Comparison of ENCODE assay signal across 16 cellular contexts in genomic region chr1:13756557-13757315, GRCh38. TPM values are rescaled to one million over a fixed set of nuclear protein-coding genes. Genes with fewer than 3 reads are reported as not detected.
DNase-seq lines count a peak whose midpoint lies in the region; ATAC-seq and TF ChIP-seq lines count a peak whose summit lies in the region.
"Had no signal": no experiment of that assay in that cellular context is flagged by ENCODE, and none has a peak within 500 bp of the region (broad histone marks: within the 10 kb centered on the region; RNA-seq: fewer than 3 reads in every experiment).

No MANE protein-coding gene starts in this region.

- H3K36me3 ChIP-seq in endocrine pancreas (ENCODE audit: control insufficient read depth, insufficient read depth, low read length), result no peaks in the 10 kb centered on the region
- H3K36me3 ChIP-seq in gastrocnemius medialis, result no peaks in the 10 kb centered on the region
- H3K36me3 ChIP-seq: tibial nerve had no signal

- H3K27ac ChIP-seq in gastrocnemius medialis, result peak overlapping the region; percentile 71 to 97 (median 90)
- H3K27ac ChIP-seq: parathyroid adenoma, tibial nerve had no signal

- intact Hi-C loops in gastrocnemius medialis (cut with DNase I; ENCODE audit: low total_unique reads), result no loop called here
- intact Hi-C loops in activated T-helper 1 cell treated with anti-CD3 and anti-CD28 coated beads, Interleukin-12 subunit alpha, Interleukin-12 subunit beta, Interleukin-2, Interleukin-4 antibody, amounts not matched to agents 30 ng/mL and 10 ng/mL and 1 ng/mL, durations not matched to agents 14 hours and 24 hours and 36 hours (cut with micrococcal nuclease), result no loop called here

- DNase-seq in NCI-H345 (lab: John Stamatoyannopoulos, UW) (peak; percentile 23), NCI-H345 treated with DMSO at 0.1 percent for 48 hours (lab: John Stamatoyannopoulos, UW; ENCODE audit: unreplicated experiment) (no peak), NCI-H82 (lab: John Stamatoyannopoulos, UW) (peak; percentile 49), gastrocnemius medialis (no peak), NCI-H2196 treated with DMSO at 0.1 percent for 48 hours (lab: John Stamatoyannopoulos, UW; ENCODE audit: unreplicated experiment) (no peak), DMS 273 (lab: John Stamatoyannopoulos, UW; ENCODE audit: unreplicated experiment) (no peak)
- no peak for DNase-seq in activated T-helper 1 cell treated with anti-CD3 and anti-CD28 coated beads, Interleukin-12 subunit alpha, Interleukin-12 subunit beta, Interleukin-2, Interleukin-4 antibody, amounts not matched to agents 30 ng/mL and 10 ng/mL and 1 ng/mL, durations not matched to agents 14 hours and 24 hours and 36 hours (ENCODE audit: low spot score)
- DNase-seq: activated CD4-positive, alpha-beta T cell treated with anti-CD3 and anti-CD28 coated beads, Interleukin-2, amount 50 U/mL, for 1 hour; anterior cingulate cortex; GF-D8; H7; Kasumi-1; NCI-H446 treated with DMSO at 0.1 percent for 48 hours had no signal

- no peak overlapping the region for H3K4me3 Mint-ChIP-seq in activated T-helper 1 cell treated with anti-CD3 and anti-CD28 coated beads, Interleukin-12 subunit alpha, Interleukin-12 subunit beta, Interleukin-2, Interleukin-4 antibody, amounts not matched to agents 30 ng/mL and 10 ng/mL and 1 ng/mL, durations not matched to agents 14 hours and 24 hours and 36 hours

- in situ Hi-C loops in gastrocnemius medialis (cut with MboI; ENCODE audit: low sequenced_read_pairs in 4 of 4), result loop anchor here in 1 of 4 donors (10.0 kb wide), 1 partner anchor 48 kb away; no protein-coding TSS in a partner anchor

- no peaks in the 10 kb centered on the region for H3K27me3 ChIP-seq in endocrine pancreas (ENCODE audit: control insufficient read depth, insufficient read depth, low read length)
- H3K27me3 ChIP-seq in gastrocnemius medialis, result no peaks in the 10 kb centered on the region
- H3K27me3 ChIP-seq: tibial nerve had no signal

- TF ChIP-seq POLR2A in gastrocnemius medialis (IDR thresholded peaks at IDR 0.05), result no peak

- peak overlapping the region; percentile 41 for H3K4me3 ChIP-seq in endocrine pancreas (ENCODE audit: control insufficient read depth, insufficient read depth, low read length)
- peak overlapping the region in 1 of 4 donors; percentile 15 for H3K4me3 ChIP-seq in gastrocnemius medialis
- H3K4me3 ChIP-seq: tibial nerve had no signal

- peaks cover 13% of the 10 kb centered on the region for H3K4me1 ChIP-seq in endocrine pancreas (ENCODE audit: control insufficient read depth, insufficient read depth, low read length)
- H3K4me1 ChIP-seq in gastrocnemius medialis, result peaks cover 96% of the 10 kb centered on the region in 2 donors

- no peaks in the 10 kb centered on the region for H3K9me3 Mint-ChIP-seq in activated T-helper 1 cell treated with anti-CD3 and anti-CD28 coated beads, Interleukin-12 subunit alpha, Interleukin-12 subunit beta, Interleukin-2, Interleukin-4 antibody, amounts not matched to agents 30 ng/mL and 10 ng/mL and 1 ng/mL, durations not matched to agents 14 hours and 24 hours and 36 hours

- H3K27ac Mint-ChIP-seq in activated T-helper 1 cell treated with anti-CD3 and anti-CD28 coated beads, Interleukin-12 subunit alpha, Interleukin-12 subunit beta, Interleukin-2, Interleukin-4 antibody, amounts not matched to agents 30 ng/mL and 10 ng/mL and 1 ng/mL, durations not matched to agents 14 hours and 24 hours and 36 hours, result no peak overlapping the region

- H3K9ac ChIP-seq in endocrine pancreas (ENCODE audit: control insufficient read depth, insufficient read depth, low read length), result no peak overlapping the region
- H3K9ac ChIP-seq: parathyroid adenoma had no signal

- TF ChIP-seq CTCF in gastrocnemius medialis (IDR thresholded peaks at IDR 0.05 in 4 of 5, conservative IDR thresholded peaks at IDR 0.05 in 1 of 5), result no peak

- peaks cover 15% of the 10 kb centered on the region for H3K36me3 Mint-ChIP-seq in activated T-helper 1 cell treated with anti-CD3 and anti-CD28 coated beads, Interleukin-12 subunit alpha, Interleukin-12 subunit beta, Interleukin-2, Interleukin-4 antibody, amounts not matched to agents 30 ng/mL and 10 ng/mL and 1 ng/mL, durations not matched to agents 14 hours and 24 hours and 36 hours (ENCODE audit: low read depth)

- peaks cover 62% of the 10 kb centered on the region for H3K4me1 Mint-ChIP-seq in activated T-helper 1 cell treated with anti-CD3 and anti-CD28 coated beads, Interleukin-12 subunit alpha, Interleukin-12 subunit beta, Interleukin-2, Interleukin-4 antibody, amounts not matched to agents 30 ng/mL and 10 ng/mL and 1 ng/mL, durations not matched to agents 14 hours and 24 hours and 36 hours (ENCODE audit: low read depth)

- H3K27me3 Mint-ChIP-seq in activated T-helper 1 cell treated with anti-CD3 and anti-CD28 coated beads, Interleukin-12 subunit alpha, Interleukin-12 subunit beta, Interleukin-2, Interleukin-4 antibody, amounts not matched to agents 30 ng/mL and 10 ng/mL and 1 ng/mL, durations not matched to agents 14 hours and 24 hours and 36 hours (ENCODE audit: insufficient read depth), result no peaks in the 10 kb centered on the region

- ATAC-seq in gastrocnemius medialis, result no peak

- H3K9me3 ChIP-seq in endocrine pancreas (ENCODE audit: control insufficient read depth, low read length), result no peaks in the 10 kb centered on the region
- no peaks in the 10 kb centered on the region for H3K9me3 ChIP-seq in gastrocnemius medialis
- H3K9me3 ChIP-seq: tibial nerve had no signal

RNA-seq across cellular contexts. Expression of gene PRDM2, which starts 56.7 kb away (rescaled TPM):
- 10 to 100 TPM; 24.1 to 38.3 (median 35.6) TPM for total RNA-seq in gastrocnemius medialis
- 48.5 and 50.4 TPM in 2 replicates for total RNA-seq in activated T-helper 1 cell treated with anti-CD3 and anti-CD28 coated beads, Interleukin-12 subunit alpha, Interleukin-12 subunit beta, Interleukin-2, Interleukin-4 antibody, amounts not matched to agents 30 ng/mL and 10 ng/mL and 1 ng/mL, durations not matched to agents 14 hours and 24 hours and 36 hours

Comparison
In these comparisons a context has a peak if more than half of its experiments do, and no peak if none do; other contexts are left out.
1. DNase-seq: peak in NCI-H345 (single experiment) and NCI-H82 (single experiment); none in NCI-H345 treated with DMSO at 0.1 percent for 48 hours (single experiment), gastrocnemius medialis (0 of 2), NCI-H2196 treated with DMSO at 0.1 percent for 48 hours (single experiment), DMS 273 (single experiment) and activated T-helper 1 cell treated with anti-CD3 and anti-CD28 coated beads, Interleukin-12 subunit alpha, Interleukin-12 subunit beta, Interleukin-2, Interleukin-4 antibody, amounts not matched to agents 30 ng/mL and 10 ng/mL and 1 ng/mL, durations not matched to agents 14 hours and 24 hours and 36 hours (single experiment).